ENCODE assay signal across 18 cellular contexts in the genomic region with DNA sequence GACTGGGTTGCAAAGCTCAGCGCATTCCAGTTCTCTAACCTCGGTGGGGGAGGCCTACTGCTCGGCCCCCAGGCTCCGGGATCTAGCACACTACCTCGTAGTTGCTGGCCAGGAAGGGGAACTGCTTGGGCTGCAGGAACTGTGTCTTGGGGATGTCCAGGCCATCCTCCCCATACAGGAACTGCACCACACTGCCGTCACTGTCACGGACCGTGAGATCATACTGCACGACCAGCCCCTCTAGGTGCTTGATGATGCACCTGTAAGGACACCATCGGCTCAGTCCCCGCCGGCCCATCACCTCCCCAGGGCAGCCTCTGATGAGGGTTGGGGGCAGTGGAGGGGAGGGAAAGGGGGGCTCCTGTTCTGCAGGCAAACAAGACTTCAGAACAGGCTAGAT.
"Had no signal": no experiment of that assay in that cellular context is flagged by ENCODE, and none has a peak within 500 bp of the region (broad histone marks: within the 10 kb centered on the region; RNA-seq: fewer than 3 reads in every experiment).

No MANE protein-coding gene starts in this region.

- FAIRE-seq: colon, kidney, TTC549 had no signal

- H3K4me3 Mint-ChIP-seq: activated naive CD8-positive, alpha-beta T cell; activated T-cell treated with anti-CD3 and anti-CD28 coated beads, Interleukin-2, amount 50 U/mL, for 72 hours; neural crest cell; T-helper 2 cell treated with Interferon-gamma antibody and Interleukin-4, amounts not matched to agents 5 μg/mL and 100 μg/mL, for 36 hours had no signal

- H3K9ac ChIP-seq: SK-N-SH had no signal

- H3K9me3 Mint-ChIP-seq: activated T-cell treated with anti-CD3 and anti-CD28 coated beads, Interleukin-2, amount 50 U/mL, for 72 hours; neural crest cell; T-helper 2 cell treated with Interferon-gamma antibody and Interleukin-4, amounts not matched to agents 5 μg/mL and 100 μg/mL, for 36 hours had no signal

- H3K4me1 ChIP-seq: tibial artery had no signal

- H3K27ac ChIP-seq: left lung, tibial artery had no signal

- DNase-seq: activated CD4-positive, alpha-beta T cell treated with anti-CD3 and anti-CD28 coated beads, Interleukin-2, amount 50 U/mL, for 4 hours; activated gamma-delta T cell treated with Interleukin-2 at 50 U/mL for 16 hours; activated T-cell treated with anti-CD3 and anti-CD28 coated beads, Interleukin-2, amount 50 U/mL, for 72 hours; amygdala; caudate nucleus; foreskin melanocyte; glutamatergic neuron; hippocampal formation; kidney; left lung; SK-N-SH; stimulated activated naive CD4-positive, alpha-beta T cell treated with Interleukin-2 at 50 U/mL for 16 hours had no signal

- H3K27me3 Mint-ChIP-seq: activated naive CD8-positive, alpha-beta T cell had no signal

- ATAC-seq: activated T-cell treated with anti-CD3 and anti-CD28 coated beads, Interleukin-2, amount 50 U/mL, for 72 hours; left lung had no signal

- H3K9me3 ChIP-seq: left lung, SK-N-SH, tibial artery had no signal

- H3K4me3 ChIP-seq: left lung, tibial artery had no signal

- H3K27me3 ChIP-seq: left lung, tibial artery had no signal

- H3K4me2 ChIP-seq: SK-N-SH had no signal

- H3K4me1 Mint-ChIP-seq: neural crest cell had no signal

- H3K27ac Mint-ChIP-seq: activated naive CD8-positive, alpha-beta T cell; activated T-cell treated with anti-CD3 and anti-CD28 coated beads, Interleukin-2, amount 50 U/mL, for 72 hours; T-helper 2 cell treated with Interferon-gamma antibody and Interleukin-4, amounts not matched to agents 5 μg/mL and 100 μg/mL, for 36 hours had no signal
